In the genomic region with DNA sequence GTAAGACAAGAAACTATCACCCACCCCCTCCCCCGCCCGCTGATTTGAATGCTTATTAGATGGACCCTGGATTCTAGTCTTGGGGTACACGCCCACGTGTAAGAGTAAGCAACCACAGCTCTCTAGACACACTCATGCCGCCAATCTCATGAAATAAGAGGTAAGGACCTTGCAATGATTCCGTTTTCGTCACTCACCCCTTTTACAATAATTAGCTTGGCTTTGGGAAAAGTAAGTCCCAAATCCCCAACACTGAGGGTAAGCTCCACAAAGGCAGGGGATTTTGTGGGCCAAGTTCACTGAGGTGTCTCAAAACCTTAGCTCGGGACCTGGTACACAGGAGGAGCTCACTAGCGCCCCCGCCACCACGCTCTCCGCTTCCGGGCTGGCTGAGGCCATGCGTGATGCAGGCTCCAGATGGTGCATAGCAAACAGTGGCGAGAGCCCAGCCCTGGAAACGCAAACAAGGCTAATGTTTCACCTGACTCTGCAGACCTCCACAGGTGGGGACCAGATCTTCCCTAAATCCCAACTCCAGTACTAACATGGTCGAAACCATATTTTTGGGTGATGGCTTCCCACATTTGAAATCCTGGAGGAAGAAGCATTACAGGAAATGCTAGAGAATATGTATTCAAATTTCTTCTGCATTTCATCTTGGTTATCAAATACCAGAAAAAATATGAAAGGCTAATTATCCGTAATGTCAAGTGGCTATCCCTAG, we compare ENCODE assay signal across 8 cellular contexts. TPM values are rescaled to one million over a fixed set of nuclear protein-coding genes. Genes with fewer than 3 reads are reported as not detected.
DNase-seq lines count a peak whose midpoint lies in the region; ATAC-seq, FAIRE-seq and TF ChIP-seq lines count a peak whose summit lies in the region.

No MANE protein-coding gene starts in this region.

- CTCF ChIA-PET in AG04450 (lab: Charles Lee), result interaction anchor here (0.5 to 2.8 kb wide), 29 partner anchors 8 to 648 kb away, joined by 3 to 27 read pairs (median 4); partner anchors contain the start of genes COPS4 and COQ2

- H3K79me2 ChIP-seq in keratinocyte (ENCODE audit: control insufficient read depth, insufficient read depth, low read length), result no peaks in the 10 kb centered on the region

- H4K20me1 ChIP-seq in keratinocyte (ENCODE audit: control insufficient read depth, extremely low read depth, insufficient read depth, low read length), result no peaks in the 10 kb centered on the region

- no peaks in the 10 kb centered on the region for H3K9me3 Mint-ChIP-seq in central memory CD8-positive, alpha-beta T cell

- peak; percentile 78 for FAIRE-seq in keratinocyte (lab: Jason Lieb, UNC)

- no peaks in the 10 kb centered on the region for H3K36me3 ChIP-seq in keratinocyte (ENCODE audit: control insufficient read depth in 2 of 2, extremely low read depth in 1 of 2, insufficient read depth in 2 of 2, low read length in 2 of 2)

- peak overlapping the region; percentile 97 for H3K4me2 ChIP-seq in keratinocyte (ENCODE audit: control insufficient read depth, extremely low read depth, insufficient read depth, low read depth, low read length)

- H2AFZ ChIP-seq in keratinocyte (ENCODE audit: control insufficient read depth, low read length), result peak overlapping the region; percentile 99

- peaks cover 21% of the 10 kb centered on the region for H3K4me1 ChIP-seq in keratinocyte (ENCODE audit: control insufficient read depth, extremely low read depth, insufficient read depth, low read length)

- DNase-seq in AG04450 (ENCODE audit: low read depth, low spot score), result peak; percentile 21
- peak; percentile 91 for DNase-seq in NCI-H2171 treated with DMSO at 0.1 percent for 48 hours (lab: John Stamatoyannopoulos, UW)
- DNase-seq in activated CD4-positive, CD25-positive, alpha-beta regulatory T cell (lab: John Stamatoyannopoulos, UW), result peak; percentile 57 to 85 (median 78)
- DNase-seq in central memory CD8-positive, alpha-beta T cell (ENCODE audit: low spot score in 2 of 2), result peak; percentile 77 to 86
- DNase-seq in keratinocyte (ENCODE audit: low read depth, low spot score), result no peak
- DNase-seq in stimulated activated CD4-positive, alpha-beta T cell treated with anti-CD3 and anti-CD28 coated beads, Interleukin-15, amount 100 ng/mL, for 24 hours, result peak; percentile 95

- H3K9ac ChIP-seq in keratinocyte (ENCODE audit: control insufficient read depth, extremely low read depth, insufficient read depth, low read length), result peak overlapping the region; percentile 80

- H3K9me1 ChIP-seq in keratinocyte (ENCODE audit: control insufficient read depth, extremely low read depth, insufficient read depth, low read length), result no peaks in the 10 kb centered on the region

- ATAC-seq in GM18867 (IDR thresholded peaks at IDR 0.05; ENCODE audit: unreplicated experiment), result peak; percentile 74
- ATAC-seq in HG03108 (IDR thresholded peaks at IDR 0.05; ENCODE audit: unreplicated experiment), result peak; percentile 64
- ATAC-seq in central memory CD8-positive, alpha-beta T cell (replicated peaks; ENCODE audit: extremely low read depth, poor library complexity, severe bottlenecking), result peak; percentile 76

- H3K27me3 ChIP-seq in AG04450 (ENCODE audit: control insufficient read depth, insufficient read depth, low read length), result no peaks in the 10 kb centered on the region
- no peaks in the 10 kb centered on the region for H3K27me3 ChIP-seq in keratinocyte (ENCODE audit: control insufficient read depth, extremely low read depth, insufficient read depth, low read length)

- H3K9me3 ChIP-seq in AG04450 (ENCODE audit: control insufficient read depth, insufficient read depth, low read length) (no peaks in the 10 kb centered on the region), keratinocyte (ENCODE audit: control insufficient read depth, low read depth, low read length) (no peaks in the 10 kb centered on the region)

- no peaks in the 10 kb centered on the region for H3K27me3 Mint-ChIP-seq in central memory CD8-positive, alpha-beta T cell

- TF ChIP-seq CTCF in AG04450 (IDR thresholded peaks at IDR 0.05; ENCODE audit: low read depth, low read length) (peak; percentile 77), keratinocyte (optimal IDR thresholded peaks at IDR 0.05 in 1 of 3, IDR thresholded peaks at IDR 0.05 in 1 of 3, conservative IDR thresholded peaks at IDR 0.05 in 1 of 3; ENCODE audit: extremely low read depth in 1 of 3, insufficient read depth in 2 of 3, low read length in 3 of 3) (peak; percentile 90 to 91 (median 90))

- dilution Hi-C loops in keratinocyte (cut with MboI; ENCODE audit: extremely low pct_ligation_motif_present, low sequenced_read_pairs), result no loop called here

- H3K4me3 ChIP-seq in AG04450 (ENCODE audit: low read depth, low read length), result peak overlapping the region; percentile 62
- H3K4me3 ChIP-seq in keratinocyte (ENCODE audit: control insufficient read depth in 2 of 3, extremely low read depth in 1 of 3, insufficient read depth in 2 of 3, low read depth in 1 of 3, low read length in 3 of 3), result peak overlapping the region; percentile 40 to 79 (median 70)

- H3K27ac ChIP-seq in AG04450 (ENCODE audit: low read depth, low read length), result no peak overlapping the region
- peak overlapping the region; percentile 84 for H3K27ac ChIP-seq in keratinocyte (ENCODE audit: control insufficient read depth, insufficient read depth, low read length)

- POLR2A ChIA-PET in AG04450 (lab: Yijun Ruan, JAX), result interaction anchor here (0.6 to 1.7 kb wide), 2 partner anchors 146 to 151 kb away, joined by 4 to 6 read pairs; no protein-coding TSS in a partner anchor

- H3K4me3 Mint-ChIP-seq in central memory CD8-positive, alpha-beta T cell, result peak overlapping the region; percentile 93

- H3K36me3 Mint-ChIP-seq in central memory CD8-positive, alpha-beta T cell (ENCODE audit: insufficient read depth), result peaks cover 52% of the 10 kb centered on the region

- peaks cover 39% of the 10 kb centered on the region for H3K4me1 Mint-ChIP-seq in central memory CD8-positive, alpha-beta T cell

- H3K27ac Mint-ChIP-seq in central memory CD8-positive, alpha-beta T cell (ENCODE audit: low read depth), result peak overlapping the region; percentile 26

RNA-seq across cellular contexts. Expression of gene PLAC8, which starts 4.1 kb away (rescaled TPM):
- 0.11 and 0.33 TPM in 2 replicates for polyA plus RNA-seq in AG04450 (2011; rRNA removed)
- polyA minus RNA-seq in AG04450 (2011; rRNA and poly(A)+ RNA removed), result not detected in 2 replicates
- polyA plus RNA-seq in keratinocyte, result 0.61 to 1.5 TPM (median 1.3 TPM) in 3 replicates
- polyA plus RNA-seq in keratinocyte (2011; ENCODE audit: low read depth), result not detected
- polyA plus RNA-seq in keratinocyte (2011; cell fraction: cytosol; rRNA removed), result 0.61 and 0.98 TPM in 2 replicates
- 0.66 and 0.81 TPM in 2 replicates for polyA plus RNA-seq in keratinocyte (2011; cell fraction: nucleus; rRNA removed)
- polyA plus RNA-seq in keratinocyte (2012; ENCODE audit: low replicate concordance), result 0.48 and 0.91 TPM in 2 replicates
- polyA minus RNA-seq in keratinocyte, result 0.53 to 1.0 TPM in 2 of 3 replicates, not detected in the other
- polyA minus RNA-seq in keratinocyte (2011; cell fraction: cytosol; rRNA and poly(A)+ RNA removed), result 1.3 TPM
- 0.21 TPM in 1 of 2 replicates, not detected in the other for polyA minus RNA-seq in keratinocyte (2011; cell fraction: nucleus; rRNA and poly(A)+ RNA removed)
